1 cellular context compared by ENCODE assay signal in the genomic region with DNA sequence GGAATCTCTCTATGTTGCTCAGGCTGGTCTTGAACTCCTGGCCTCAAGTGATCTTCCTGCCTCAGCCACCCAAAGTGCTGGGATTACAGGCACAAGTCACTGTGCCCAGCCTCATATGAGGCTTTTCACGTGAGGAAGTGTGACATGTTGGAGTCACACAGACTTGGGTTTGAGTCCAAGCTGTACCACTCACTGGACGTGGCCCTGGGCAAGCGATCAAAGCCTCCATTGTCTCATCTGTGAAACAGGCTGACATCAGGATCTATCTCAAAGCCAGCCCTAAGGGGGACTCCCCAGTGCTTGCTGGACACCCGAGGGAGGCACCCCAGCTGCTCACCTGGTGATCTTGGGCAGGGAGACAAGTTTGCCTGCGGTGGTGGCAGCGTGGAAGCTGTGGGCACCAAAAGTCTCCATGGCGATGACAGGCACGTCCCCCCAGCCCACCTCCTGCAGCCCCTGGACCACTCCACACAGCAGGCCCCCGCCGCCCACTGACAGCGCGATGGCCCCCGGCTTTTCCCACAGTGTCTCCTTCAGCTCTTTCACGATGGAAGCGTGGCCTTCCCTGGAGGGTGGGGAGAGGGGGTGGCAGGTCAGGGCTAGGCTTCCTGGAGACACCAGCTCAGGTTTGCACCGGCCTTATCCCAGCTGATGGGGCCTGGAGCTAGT.
TF ChIP-seq lines count a peak whose summit lies in the region.

No MANE protein-coding gene starts in this region.

TF ChIP-seq in SK-N-SH, 30 proteins besides CTCF, POLR2A, EP300 and RAD21 (continued from another document):
- TF ChIP-seq, protein P1, sequence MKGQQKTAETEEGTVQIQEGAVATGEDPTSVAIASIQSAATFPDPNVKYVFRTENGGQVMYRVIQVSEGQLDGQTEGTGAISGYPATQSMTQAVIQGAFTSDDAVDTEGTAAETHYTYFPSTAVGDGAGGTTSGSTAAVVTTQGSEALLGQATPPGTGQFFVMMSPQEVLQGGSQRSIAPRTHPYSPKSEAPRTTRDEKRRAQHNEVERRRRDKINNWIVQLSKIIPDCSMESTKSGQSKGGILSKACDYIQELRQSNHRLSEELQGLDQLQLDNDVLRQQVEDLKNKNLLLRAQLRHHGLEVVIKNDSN (IDR thresholded peaks at IDR 0.05; ENCODE audit: borderline replicate concordance, low read depth), result no peak
- TF ChIP-seq, protein P2, sequence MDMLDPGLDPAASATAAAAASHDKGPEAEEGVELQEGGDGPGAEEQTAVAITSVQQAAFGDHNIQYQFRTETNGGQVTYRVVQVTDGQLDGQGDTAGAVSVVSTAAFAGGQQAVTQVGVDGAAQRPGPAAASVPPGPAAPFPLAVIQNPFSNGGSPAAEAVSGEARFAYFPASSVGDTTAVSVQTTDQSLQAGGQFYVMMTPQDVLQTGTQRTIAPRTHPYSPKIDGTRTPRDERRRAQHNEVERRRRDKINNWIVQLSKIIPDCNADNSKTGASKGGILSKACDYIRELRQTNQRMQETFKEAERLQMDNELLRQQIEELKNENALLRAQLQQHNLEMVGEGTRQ (IDR thresholded peaks at IDR 0.05; ENCODE audit: borderline replicate concordance, low read depth, low read length), result no peak
- no peak for TF ChIP-seq FOSL2 (IDR thresholded peaks at IDR 0.05; ENCODE audit: borderline replicate concordance, low read depth)
